11 cellular contexts compared by ENCODE assay signal in the genomic region with DNA sequence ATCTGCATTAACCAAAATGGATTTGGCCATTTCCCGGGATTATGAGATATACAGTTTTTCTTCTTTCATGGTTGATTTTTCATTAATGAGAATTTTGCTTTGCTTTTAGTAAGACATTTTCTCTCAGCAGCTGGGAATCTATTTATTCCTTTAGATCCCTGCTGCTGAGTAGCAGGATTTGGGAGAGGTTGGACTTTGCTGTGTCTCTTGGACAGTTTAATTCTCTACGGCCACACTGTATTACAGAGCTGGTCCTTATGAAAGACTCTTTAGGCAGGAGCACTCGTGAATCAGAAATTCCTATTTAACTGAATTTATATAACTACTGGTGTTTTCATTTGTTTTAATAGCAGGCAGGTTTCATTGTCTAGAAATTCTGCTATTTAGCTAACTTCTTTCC. TPM values are rescaled to one million over a fixed set of nuclear protein-coding genes. Genes with fewer than 3 reads are reported as not detected.
A peak's percentile ranks its signal among the peaks of the same experiment; 100 is the strongest.
DNase-seq lines count a peak whose midpoint lies in the region; ATAC-seq and TF ChIP-seq lines count a peak whose summit lies in the region.
"Had no signal": no experiment of that assay in that cellular context is flagged by ENCODE, and none has a peak within 500 bp of the region (broad histone marks: within the 10 kb centered on the region; RNA-seq: fewer than 3 reads in every experiment).

No MANE protein-coding gene starts in this region.

- no peak for DNase-seq in HFF-Myc (ENCODE audit: extremely low read depth, low read depth)
- no peak for DNase-seq in WTC11 (ENCODE audit: low spot score)
- DNase-seq in hepatocyte (ENCODE audit: low spot score), result no peak
- DNase-seq in retinal pigment epithelial cell (ENCODE audit: low read depth), result no peak
- no peak for DNase-seq in SHP77 treated with DMSO at 0.1 percent for 48 hours (lab: John Stamatoyannopoulos, UW)
- DNase-seq: NCI-H1694 treated with DMSO at 0.1 percent for 48 hours, occipital lobe, testis had no signal

- H4K20me1 ChIP-seq in hepatocyte (ENCODE audit: insufficient read depth, poor library complexity, severe bottlenecking), result no peaks in the 10 kb centered on the region

- WGBS in hepatocyte (ENCODE audit: low lambda C conversion rate, missing lambda C conversion rate), result 79% methylated on average over 3 of the region's 3 CpGs

- POLR2A ChIA-PET in WTC11 (lab: Charles Lee), result no interaction called here

- H2AFZ ChIP-seq in hepatocyte, result no peak overlapping the region

- H3K4me3 ChIP-seq in HFF-Myc (replicated peaks; ENCODE audit: low read depth, low read length) (peak overlapping the region; percentile 89), hepatocyte (no peak overlapping the region), retinal pigment epithelial cell (ENCODE audit: low read length) (peak overlapping the region; percentile 12)

- peaks cover 11% of the 10 kb centered on the region for H3K4me1 ChIP-seq in hepatocyte (ENCODE audit: insufficient read depth)

- no peaks in the 10 kb centered on the region for H3K9me3 ChIP-seq in hepatocyte (ENCODE audit: low read depth)
- H3K9me3 ChIP-seq: testis had no signal

- H3K9me2 ChIP-seq in hepatocyte (replicated peaks; ENCODE audit: insufficient read depth), result no peaks in the 10 kb centered on the region

- peak overlapping the region; percentile 83 for H3K4me2 ChIP-seq in hepatocyte

- no peaks in the 10 kb centered on the region for H3K27me3 ChIP-seq in hepatocyte
- H3K27me3 ChIP-seq: testis had no signal

- TF ChIP-seq CTCF in HFF-Myc (IDR thresholded peaks at IDR 0.05; ENCODE audit: low read depth, low read length, missing control alignments) (no peak), WTC11 (IDR thresholded peaks at IDR 0.05) (no peak), hepatocyte (IDR thresholded peaks at IDR 0.05; ENCODE audit: poor library complexity) (no peak), retinal pigment epithelial cell (conservative IDR thresholded peaks at IDR 0.05; ENCODE audit: low read depth, low read length) (no peak)

- no peaks in the 10 kb centered on the region for H3K9me3 Mint-ChIP-seq in WTC11

- no peaks in the 10 kb centered on the region for H3K27me3 Mint-ChIP-seq in WTC11 (ENCODE audit: low read depth)

- no peak overlapping the region for H3K27ac Mint-ChIP-seq in WTC11

- H3K36me3 Mint-ChIP-seq in WTC11, result no peaks in the 10 kb centered on the region

- no peaks in the 10 kb centered on the region for H3K36me3 ChIP-seq in hepatocyte (replicated peaks; ENCODE audit: insufficient read depth, low read depth)

- ATAC-seq in WTC11, result no peak
- no peak for ATAC-seq in GM21619 (IDR thresholded peaks at IDR 0.05; ENCODE audit: unreplicated experiment)
- ATAC-seq in GM21447 (IDR thresholded peaks at IDR 0.05; ENCODE audit: unreplicated experiment), result no peak
- ATAC-seq in GM21423 (IDR thresholded peaks at IDR 0.05; ENCODE audit: unreplicated experiment), result no peak

- peaks cover 42% of the 10 kb centered on the region for H3K4me1 Mint-ChIP-seq in WTC11

- H3K4me3 Mint-ChIP-seq in WTC11, result peak overlapping the region; percentile 96

- peak overlapping the region; percentile 89 for H3K27ac ChIP-seq in hepatocyte

- peaks cover 47% of the 10 kb centered on the region for H3K79me2 ChIP-seq in hepatocyte

- CTCF ChIA-PET in WTC11 (lab: Charles Lee), result interaction anchor here (2.0 to 3.0 kb wide), 3 partner anchors 46 to 49 kb away, joined by 8 to 19 read pairs (median 16); partner anchors contain the start of gene ATOSB

TF ChIP-seq in WTC11, 78 proteins besides CTCF, POLR2A, EP300 and RAD21:
- TF ChIP-seq MXD4 (CRISPR knock-in tag; IDR thresholded peaks at IDR 0.05; ENCODE audit: borderline replicate concordance) (no peak), NR2C2 (CRISPR knock-in tag; IDR thresholded peaks at IDR 0.05) (no peak), NFYB (CRISPR knock-in tag; conservative IDR thresholded peaks at IDR 0.05; ENCODE audit: low read depth) (no peak), EMX1 (CRISPR knock-in tag; IDR thresholded peaks at IDR 0.05) (no peak), ESRRA (CRISPR knock-in tag; IDR thresholded peaks at IDR 0.05; ENCODE audit: borderline replicate concordance) (no peak), SMAD3 (CRISPR knock-in tag; IDR thresholded peaks at IDR 0.05; ENCODE audit: borderline replicate concordance) (no peak), SP1 (CRISPR knock-in tag; conservative IDR thresholded peaks at IDR 0.05) (no peak), SOX15 (CRISPR knock-in tag; IDR thresholded peaks at IDR 0.05) (no peak), ZNF281 (CRISPR knock-in tag; IDR thresholded peaks at IDR 0.05) (no peak), NR1H2 (CRISPR knock-in tag; IDR thresholded peaks at IDR 0.05) (no peak), FOXK1 (CRISPR knock-in tag; IDR thresholded peaks at IDR 0.05) (no peak), JUN (CRISPR knock-in tag; IDR thresholded peaks at IDR 0.05) (no peak), ERG (CRISPR knock-in tag; IDR thresholded peaks at IDR 0.05) (no peak)
- TF ChIP-seq, protein P1, sequence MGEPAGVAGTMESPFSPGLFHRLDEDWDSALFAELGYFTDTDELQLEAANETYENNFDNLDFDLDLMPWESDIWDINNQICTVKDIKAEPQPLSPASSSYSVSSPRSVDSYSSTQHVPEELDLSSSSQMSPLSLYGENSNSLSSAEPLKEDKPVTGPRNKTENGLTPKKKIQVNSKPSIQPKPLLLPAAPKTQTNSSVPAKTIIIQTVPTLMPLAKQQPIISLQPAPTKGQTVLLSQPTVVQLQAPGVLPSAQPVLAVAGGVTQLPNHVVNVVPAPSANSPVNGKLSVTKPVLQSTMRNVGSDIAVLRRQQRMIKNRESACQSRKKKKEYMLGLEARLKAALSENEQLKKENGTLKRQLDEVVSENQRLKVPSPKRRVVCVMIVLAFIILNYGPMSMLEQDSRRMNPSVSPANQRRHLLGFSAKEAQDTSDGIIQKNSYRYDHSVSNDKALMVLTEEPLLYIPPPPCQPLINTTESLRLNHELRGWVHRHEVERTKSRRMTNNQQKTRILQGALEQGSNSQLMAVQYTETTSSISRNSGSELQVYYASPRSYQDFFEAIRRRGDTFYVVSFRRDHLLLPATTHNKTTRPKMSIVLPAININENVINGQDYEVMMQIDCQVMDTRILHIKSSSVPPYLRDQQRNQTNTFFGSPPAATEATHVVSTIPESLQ (CRISPR knock-in tag; IDR thresholded peaks at IDR 0.05), result no peak
- TF ChIP-seq, protein P2, sequence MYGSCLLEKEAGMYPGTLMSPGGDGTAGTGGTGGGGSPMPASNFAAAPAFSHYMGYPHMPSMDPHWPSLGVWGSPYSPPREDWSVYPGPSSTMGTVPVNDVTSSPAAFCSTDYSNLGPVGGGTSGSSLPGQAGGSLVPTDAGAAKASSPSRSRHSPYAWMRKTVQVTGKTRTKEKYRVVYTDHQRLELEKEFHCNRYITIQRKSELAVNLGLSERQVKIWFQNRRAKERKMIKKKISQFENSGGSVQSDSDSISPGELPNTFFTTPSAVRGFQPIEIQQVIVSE (CRISPR knock-in tag; IDR thresholded peaks at IDR 0.05; ENCODE audit: borderline replicate concordance), result no peak

RNA-seq across cellular contexts. Expression of gene UNC13B, which starts 1.6 kb away (rescaled TPM):
- 46.1 to 51.8 TPM (median 49.3 TPM) in 3 replicates for total RNA-seq in WTC11 (2021)
- 24.3 and 24.5 TPM in 2 replicates for total RNA-seq in hepatocyte
- 7.1 and 10.4 TPM in 2 replicates for polyA plus RNA-seq in hepatocyte

RNA-seq across cellular contexts. Expression of gene ATOSB, which starts 47.8 kb away (rescaled TPM):
- total RNA-seq in WTC11 (2021), result 4.7 to 8.7 TPM (median 5.4 TPM) in 3 replicates
- total RNA-seq in hepatocyte, result 17.4 and 18.3 TPM in 2 replicates
- 16.1 and 18.7 TPM in 2 replicates for polyA plus RNA-seq in hepatocyte
